ENCODE assay signal across 11 cellular contexts in the genomic region with DNA sequence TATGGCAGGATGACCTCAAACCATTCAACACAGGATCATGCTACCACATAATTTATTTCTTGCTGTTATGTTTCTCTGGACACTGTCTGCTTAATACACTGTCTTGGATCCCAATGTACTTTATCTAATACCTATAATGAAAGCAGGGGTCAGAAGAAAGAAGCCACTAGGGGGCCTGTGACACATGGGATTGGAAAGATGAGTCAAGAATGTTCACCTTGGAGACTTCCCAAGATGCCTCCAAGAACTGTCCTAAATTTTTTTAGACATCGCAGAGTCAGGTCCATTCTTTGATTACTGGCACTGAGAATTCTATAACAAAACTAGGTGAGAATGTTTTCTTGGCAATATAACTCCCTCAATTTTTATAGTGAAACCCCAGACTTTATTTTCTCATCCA.
DNase-seq lines count a peak whose midpoint lies in the region; ATAC-seq and TF ChIP-seq lines count a peak whose summit lies in the region.
"Had no signal": no experiment of that assay in that cellular context is flagged by ENCODE, and none has a peak within 500 bp of the region (broad histone marks: within the 10 kb centered on the region; RNA-seq: fewer than 3 reads in every experiment).

No MANE protein-coding gene starts in this region.

- H4K20me1 ChIP-seq in DND-41 (ENCODE audit: insufficient read depth, low read length): no peaks in the 10 kb centered on the region
- no peaks in the 10 kb centered on the region for H4K20me1 ChIP-seq in OCI-LY1 (ENCODE audit: insufficient read depth, low read length)

- no peaks in the 10 kb centered on the region for H3F3A ChIP-seq in OCI-LY1 (ENCODE audit: insufficient read depth, low read length)

- TF ChIP-seq CTCF in DND-41 (IDR thresholded peaks at IDR 0.05; ENCODE audit: borderline replicate concordance, extremely low read depth, low read length, poor library complexity, severe bottlenecking) (peak; percentile 46), GM12875 (IDR thresholded peaks at IDR 0.05; ENCODE audit: borderline replicate concordance, insufficient read depth, low read depth, low read length) (peak; percentile 52; the same call in 1 of the 2 replicates), OCI-LY1 (IDR thresholded peaks at IDR 0.05; ENCODE audit: low read length) (peak; percentile 66), osteocyte (IDR thresholded peaks at IDR 0.05) (no peak)

- no peak overlapping the region for H3K4me3 Mint-ChIP-seq in osteocyte (ENCODE audit: unreplicated experiment)
- H3K4me3 Mint-ChIP-seq: T-helper 1 cell treated with Interleukin-12 subunit alpha and Interleukin-12 subunit beta and Interleukin-4 antibody, amounts not matched to agents 30 μg/mL and 1 μg/mL, for 36 hours had no signal

- H3K4me3 ChIP-seq in DND-41 (ENCODE audit: low read depth in 1 of 2, low read length in 2 of 2) (no peak overlapping the region), GM12875 (ENCODE audit: low read depth, low read length) (no peak overlapping the region), OCI-LY1 (ENCODE audit: low read depth, low read length, poor library complexity, severe bottlenecking) (no peak overlapping the region)

- H3K27me3 Mint-ChIP-seq in osteocyte (ENCODE audit: unreplicated experiment): no peaks in the 10 kb centered on the region

- H3K36me3 ChIP-seq in DND-41 (ENCODE audit: insufficient read depth, low read length): no peaks in the 10 kb centered on the region
- no peaks in the 10 kb centered on the region for H3K36me3 ChIP-seq in OCI-LY1 (ENCODE audit: insufficient read depth, low read length)

- DNase-seq in DND-41: peak; percentile 3
- no peak for DNase-seq in left lobe of liver (ENCODE audit: low spot score)
- no peak for DNase-seq in mesenteric fat pad (ENCODE audit: low spot score)
- DNase-seq in osteocyte (ENCODE audit: extremely low spot score, unreplicated experiment): no peak
- DNase-seq: activated effector memory CD4-positive, alpha-beta T cell treated with anti-CD3 and anti-CD28 coated beads, Interleukin-2, amount 50 U/mL, for 16 hours; effector memory CD4-positive, alpha-beta T cell; left colon had no signal

- no peaks in the 10 kb centered on the region for H3K36me3 Mint-ChIP-seq in osteocyte (ENCODE audit: unreplicated experiment)

- H3K9me2 ChIP-seq in OCI-LY1 (ENCODE audit: low read depth, low read length): no peaks in the 10 kb centered on the region

- no peak overlapping the region for H2AFZ ChIP-seq in DND-41 (ENCODE audit: low read depth, low read length)
- no peak overlapping the region for H2AFZ ChIP-seq in OCI-LY1 (ENCODE audit: low read length)

- no peaks in the 10 kb centered on the region for H3K4me1 Mint-ChIP-seq in osteocyte (ENCODE audit: unreplicated experiment)

- H3K9ac ChIP-seq in DND-41 (ENCODE audit: low read depth, low read length) (no peak overlapping the region), OCI-LY1 (ENCODE audit: low read length) (no peak overlapping the region)

- H3K9me3 Mint-ChIP-seq in osteocyte (ENCODE audit: unreplicated experiment): no peaks in the 10 kb centered on the region
- H3K9me3 Mint-ChIP-seq: T-helper 1 cell treated with Interleukin-12 subunit alpha and Interleukin-12 subunit beta and Interleukin-4 antibody, amounts not matched to agents 30 μg/mL and 1 μg/mL, for 36 hours had no signal

- H3K4me1 ChIP-seq in DND-41 (ENCODE audit: insufficient read depth, low read length) (no peaks in the 10 kb centered on the region), OCI-LY1 (ENCODE audit: insufficient read depth, low read length, severe bottlenecking) (no peaks in the 10 kb centered on the region)

- H3K27ac Mint-ChIP-seq in osteocyte (ENCODE audit: unreplicated experiment): no peak overlapping the region
- H3K27ac Mint-ChIP-seq: T-helper 1 cell treated with Interleukin-12 subunit alpha and Interleukin-12 subunit beta and Interleukin-4 antibody, amounts not matched to agents 30 μg/mL and 1 μg/mL, for 36 hours had no signal

- no peak for ATAC-seq in DND-41 (ENCODE audit: insufficient read depth, low read depth)
- peak; percentile 67 for ATAC-seq in left lobe of liver
- ATAC-seq in GM21367 (IDR thresholded peaks at IDR 0.05; ENCODE audit: unreplicated experiment): no peak
- ATAC-seq: left colon had no signal

- no peak overlapping the region for H3K4me2 ChIP-seq in DND-41 (ENCODE audit: insufficient read depth, low read length)
- H3K4me2 ChIP-seq in OCI-LY1 (ENCODE audit: low read length): no peak overlapping the region

- no peaks in the 10 kb centered on the region for H3K79me2 ChIP-seq in DND-41 (ENCODE audit: insufficient read depth, low read length)
- H3K79me2 ChIP-seq in OCI-LY1 (ENCODE audit: insufficient read depth, low read length): no peaks in the 10 kb centered on the region

- H3K27me3 ChIP-seq in DND-41 (ENCODE audit: insufficient read depth, low read length, poor library complexity) (no peaks in the 10 kb centered on the region), OCI-LY1 (ENCODE audit: insufficient read depth, low read length) (no peaks in the 10 kb centered on the region)

- no peak overlapping the region for H3K27ac ChIP-seq in DND-41 (ENCODE audit: low read length)
- no peak overlapping the region for H3K27ac ChIP-seq in OCI-LY1 (ENCODE audit: low read depth, low read length, poor library complexity, severe bottlenecking)

- H3K9me3 ChIP-seq in DND-41 (ENCODE audit: insufficient read depth, low read length, severe bottlenecking) (no peaks in the 10 kb centered on the region), OCI-LY1 (ENCODE audit: low read length) (no peaks in the 10 kb centered on the region)
